ENCODE assay signal across 34 cellular contexts in genomic region chr5:77120706-77121105, GRCh38. TPM values are rescaled to one million over a fixed set of nuclear protein-coding genes. Genes with fewer than 3 reads are reported as not detected.
DNase-seq lines count a peak whose midpoint lies in the region; ATAC-seq, FAIRE-seq and TF ChIP-seq lines count a peak whose summit lies in the region.
"Had no signal": no experiment of that assay in that cellular context is flagged by ENCODE, and none has a peak within 500 bp of the region (broad histone marks: within the 10 kb centered on the region; RNA-seq: fewer than 3 reads in every experiment).

No MANE protein-coding gene starts in this region.

- H3K36me3 ChIP-seq in pancreas: no peaks in the 10 kb centered on the region
- H3K36me3 ChIP-seq: BE2C had no signal

- H3K27ac ChIP-seq in pancreas: no peak overlapping the region
- H3K27ac ChIP-seq: 22Rv1; A549; BLaER1; BLaER1 treated with 17β-estradiol and CSF1 and Interleukin-3, amounts not matched to agents 10 nM and 100 nM; C4-2B had no signal

- H3K4me1 ChIP-seq in pancreas: no peaks in the 10 kb centered on the region
- H3K4me1 ChIP-seq: A549, BE2C, BLaER1, Caco-2 had no signal

- H3K27me3 ChIP-seq in pancreas: no peaks in the 10 kb centered on the region
- H3K27me3 ChIP-seq: BE2C; BLaER1; BLaER1 treated with 17β-estradiol and CSF1 and Interleukin-3, amounts not matched to agents 10 nM and 100 nM had no signal

- intact Hi-C loops in pancreas (cut with DNase I): no loop called here

- FAIRE-seq in pancreas (lab: Jason Lieb, UNC): no peak
- FAIRE-seq: A204.1, A549, D721Med had no signal

- H3K9me3 ChIP-seq in pancreas: no peaks in the 10 kb centered on the region
- H3K9me3 ChIP-seq: A549, BE2C, BLaER1, Caco-2 had no signal

- peak; percentile 66 to 95 (median 78) for ATAC-seq in pancreas
- ATAC-seq: A549; CD8-positive, alpha-beta T cell had no signal

- no peak overlapping the region for H3K4me3 ChIP-seq in pancreas
- H3K4me3 ChIP-seq: A549; BLaER1; BLaER1 treated with 17β-estradiol and CSF1 and Interleukin-3, amounts not matched to agents 10 nM and 100 nM had no signal

- no peak for TF ChIP-seq CTCF in pancreas (IDR thresholded peaks at IDR 0.05)

- 54 to 77% methylated on average over 2 of the region's 2 CpGs for WGBS in pancreas, 2 donors

- peak; percentile 16 for DNase-seq in DMS53 (lab: John Stamatoyannopoulos, UW)
- no peak for DNase-seq in DMS53 treated with DMSO at 0.1 percent for 48 hours (lab: John Stamatoyannopoulos, UW; ENCODE audit: unreplicated experiment)
- DNase-seq in DMS79 (lab: John Stamatoyannopoulos, UW): peak; percentile 8
- peak; percentile 13 for DNase-seq in DMS79 treated with DMSO at 0.1 percent for 48 hours (lab: John Stamatoyannopoulos, UW)
- DNase-seq in pancreas: peak in 2 of 6 donors; percentile 21 to 28
- DNase-seq in AG20443 (ENCODE audit: low spot score): no peak
- DNase-seq in AG08395 (ENCODE audit: low spot score): no peak
- no peak for DNase-seq in NCI-H524 (lab: John Stamatoyannopoulos, UW)
- DNase-seq: 8988T; ACHN; AML-193; BE2C; C1 segment of cervical spinal cord; Caco-2; Calu3; CD4-positive, alpha-beta memory T cell; CD4-positive, alpha-beta T cell; CD4-positive, CD25-positive, alpha-beta regulatory T cell; CD8-positive, alpha-beta memory T cell; CD8-positive, alpha-beta T cell; COR-L47; DMS 273 treated with DMSO at 0.1 percent for 48 hours; DMS153; DND-41; EL; GDM1; GF-D8 had no signal

RNA-seq across cellular contexts. Expression of gene ZBED3, which starts 33.6 kb away (rescaled TPM):
- total RNA-seq in pancreas: 10 to 100 TPM in 4 of 6 donors, 1 to 10 TPM in 2; 7.3 to 20.8 (median 11.0) TPM
- 1 to 10 TPM; 4.2 to 6.7 TPM for polyA plus RNA-seq in pancreas

Comparison
In these comparisons a context has a peak if more than half of its experiments do, and no peak if none do; other contexts are left out.
1. DNase-seq: peak in DMS53 (single experiment), DMS79 (single experiment) and DMS79 treated with DMSO at 0.1 percent for 48 hours (single experiment); none in DMS53 treated with DMSO at 0.1 percent for 48 hours (single experiment), AG20443 (single experiment), AG08395 (single experiment) and NCI-H524 (0 of 2).